In the genomic region with DNA sequence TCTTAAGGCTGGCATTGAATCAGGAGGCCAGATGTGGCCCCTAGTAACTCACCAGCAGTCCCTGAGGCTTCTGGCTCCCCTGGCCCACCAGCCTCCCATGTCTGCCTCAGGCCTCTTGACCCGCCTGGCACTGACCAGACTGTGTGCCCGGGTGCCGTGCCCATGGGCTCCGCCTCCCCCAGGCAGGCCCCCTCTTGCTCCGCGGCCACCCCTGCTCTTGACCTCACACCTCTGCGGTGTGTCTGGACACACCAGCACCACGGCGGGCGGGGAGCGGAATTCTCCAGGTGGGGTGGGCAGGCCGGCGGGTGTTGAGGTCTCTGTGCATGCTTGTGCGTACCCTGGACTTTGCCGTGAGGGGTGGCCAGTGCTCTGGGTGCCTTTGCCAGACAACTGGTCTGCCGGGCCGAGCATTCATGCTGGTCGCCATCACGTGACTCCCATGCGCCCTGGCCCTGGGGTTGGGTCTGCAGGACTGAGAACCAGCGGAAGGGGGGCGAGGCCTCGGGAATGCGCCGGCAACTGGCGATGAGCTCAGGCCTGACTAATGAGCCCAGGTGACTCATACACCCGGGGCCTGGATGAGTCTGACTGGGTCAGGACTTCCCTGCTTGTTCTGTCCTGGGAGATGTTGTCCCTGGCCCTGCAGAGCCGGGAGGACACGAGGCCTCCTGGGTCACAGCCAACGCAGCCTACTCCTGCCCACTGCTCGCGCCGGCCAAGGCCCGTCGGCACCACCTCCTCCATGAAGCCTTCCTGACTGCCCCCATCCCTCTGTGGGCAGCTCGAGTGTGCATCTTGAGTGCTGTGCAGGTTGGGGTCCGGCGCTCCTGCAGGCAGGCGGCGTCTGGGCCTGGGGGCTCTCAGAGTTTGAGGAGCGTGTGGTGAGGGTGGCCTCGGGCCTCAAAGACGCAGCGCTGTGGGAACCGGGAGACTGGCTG, we compare ENCODE assay signal across 8 cellular contexts. TPM values are rescaled to one million over a fixed set of nuclear protein-coding genes. Genes with fewer than 3 reads are reported as not detected.
DNase-seq lines count a peak whose midpoint lies in the region; ATAC-seq and TF ChIP-seq lines count a peak whose summit lies in the region.

No MANE protein-coding gene starts in this region.

- H3K4me2 ChIP-seq in SK-N-SH (0 out of 2 replicates have a peak overlapping the region, but pooled peaks have one; percentile 52), trophoblast cell (ENCODE audit: low read length) (peak overlapping the region; percentile 46)

- peak overlapping the region; percentile 88 for H2BK5ac ChIP-seq in trophoblast cell (ENCODE audit: low read depth, low read length, poor library complexity)

- H3K4ac ChIP-seq in trophoblast cell (ENCODE audit: low read depth, low read length): peak overlapping the region; percentile 90

- WGBS in SK-N-SH (ENCODE audit: low lambda C conversion rate): 13% methylated on average over 3 of the region's 45 CpGs
- WGBS in trophoblast cell (ENCODE audit: extremely low coverage, insufficient coverage, insufficient read length): no CpG with 5 or more reads among the region's 45 CpGs

- peak overlapping the region; percentile 94 for H3K18ac ChIP-seq in trophoblast cell (ENCODE audit: low read length)

- H3K79me2 ChIP-seq in SK-N-SH (ENCODE audit: insufficient read depth) (peaks cover 90% of the 10 kb centered on the region), trophoblast cell (ENCODE audit: control insufficient read depth, insufficient read depth, low read length, poor library complexity) (peaks cover 23% of the 10 kb centered on the region)

- POLR2A ChIA-PET in SK-N-SH (lab: Yijun Ruan, JAX): no interaction called here

- H3K4me3 ChIP-seq in SK-N-SH (ENCODE audit: low read depth in 2 of 2, low read length in 1 of 2) (no peak overlapping the region), trophoblast cell (ENCODE audit: low read depth, low read length) (peak overlapping the region; percentile 6)

- peak overlapping the region; percentile 49 for H4K12ac ChIP-seq in trophoblast cell (ENCODE audit: low read depth, low read length)

- DNase-seq in EL (peak; percentile 99), SK-N-SH (no peak), foreskin keratinocyte (peak; percentile 61 to 79), trophoblast cell (peak; percentile 51 to 61), GDM1 (lab: John Stamatoyannopoulos, UW) (no peak), middle frontal gyrus (ENCODE audit: extremely low spot score, low spot score) (no peak), pons (ENCODE audit: low spot score) (no peak)

- ATAC-seq in foreskin keratinocyte (peak; percentile 90), GM21576 (IDR thresholded peaks at IDR 0.05; ENCODE audit: unreplicated experiment) (no peak)

- H3K27ac ChIP-seq in SK-N-SH (ENCODE audit: low read depth in 2 of 2, low read length in 1 of 2) (peak overlapping the region in 1 of 2 experiments; percentile 64; a peak in 2 of 4 replicates), foreskin keratinocyte (no peak overlapping the region), trophoblast cell (ENCODE audit: low read depth, low read length) (peak overlapping the region; percentile 97)

- TF ChIP-seq CTCF in SK-N-SH (IDR thresholded peaks at IDR 0.05): no peak
- no peak for TF ChIP-seq CTCF in foreskin keratinocyte (conservative IDR thresholded peaks at IDR 0.05)

- no peaks in the 10 kb centered on the region for H3K9me2 ChIP-seq in SK-N-SH

- peak overlapping the region; percentile 90 for H2BK12ac ChIP-seq in trophoblast cell (ENCODE audit: low read length)

- peak overlapping the region; percentile 90 for H2AK5ac ChIP-seq in trophoblast cell (ENCODE audit: low read length)

- H4K20me1 ChIP-seq in SK-N-SH (ENCODE audit: insufficient read depth): peaks cover 87% of the 10 kb centered on the region

- no peak for TF ChIP-seq RAD21 in SK-N-SH (IDR thresholded peaks at IDR 0.05; ENCODE audit: low read length)

- H4K91ac ChIP-seq in trophoblast cell (ENCODE audit: low read depth, low read length): peak overlapping the region; percentile 95

- peak overlapping the region; percentile 93 for H2BK120ac ChIP-seq in trophoblast cell (ENCODE audit: insufficient read depth, low read length, poor library complexity)

- H3K23ac ChIP-seq in trophoblast cell (ENCODE audit: low read length): no peak overlapping the region

- peaks cover 45% of the 10 kb centered on the region for H3K79me1 ChIP-seq in trophoblast cell (ENCODE audit: low read length)

- H3K14ac ChIP-seq in trophoblast cell (ENCODE audit: low read length): peak overlapping the region; percentile 84

- H3K36me3 ChIP-seq in SK-N-SH (replicated peaks in 1 of 2; ENCODE audit: control insufficient read depth in 1 of 2, insufficient read depth in 2 of 2, low read length in 1 of 2) (no peaks in the 10 kb centered on the region), trophoblast cell (ENCODE audit: control insufficient read depth in 1 of 2, insufficient read depth in 2 of 2, low read length in 2 of 2) (peaks cover 5 to 7% of the 10 kb centered on the region in 2 experiments)

- H3K9ac ChIP-seq in SK-N-SH (0 out of 2 replicates have a peak overlapping the region, but pooled peaks have one; percentile 23), trophoblast cell (ENCODE audit: low read length) (peak overlapping the region; percentile 15)

- H3K9me3 ChIP-seq in SK-N-SH (no peaks in the 10 kb centered on the region), trophoblast cell (ENCODE audit: insufficient read depth, low read depth, low read length) (no peaks in the 10 kb centered on the region)

- no peaks in the 10 kb centered on the region for H3F3A ChIP-seq in SK-N-SH (replicated peaks; ENCODE audit: insufficient read depth)

- H3K4me1 ChIP-seq in SK-N-SH (ENCODE audit: control insufficient read depth in 1 of 2, insufficient read depth in 2 of 2, low read depth in 1 of 2, low read length in 1 of 2): peaks cover 15 to 22% of the 10 kb centered on the region in 2 experiments; a peak in 2 of 4 replicates
- H3K4me1 ChIP-seq in foreskin keratinocyte: peaks cover 11% of the 10 kb centered on the region
- peaks cover 47 to 53% of the 10 kb centered on the region in 2 experiments for H3K4me1 ChIP-seq in trophoblast cell (ENCODE audit: control insufficient read depth in 1 of 2, insufficient read depth in 2 of 2, low read length in 2 of 2)

- H2AFZ ChIP-seq in SK-N-SH (ENCODE audit: low read depth) (no peak overlapping the region), trophoblast cell (ENCODE audit: insufficient read depth, low read length, poor library complexity) (peak overlapping the region; percentile 23)

- H4K8ac ChIP-seq in trophoblast cell (ENCODE audit: low read depth, low read length): peak overlapping the region; percentile 78

- no peak; a peak in 1 of 4 replicates for TF ChIP-seq EP300 in SK-N-SH (IDR thresholded peaks at IDR 0.05; ENCODE audit: borderline replicate concordance in 1 of 2, low read depth in 1 of 2, low read length in 1 of 2)

- CTCF ChIA-PET in SK-N-SH (lab: Yijun Ruan, JAX): interaction anchor here (1.5 to 1.6 kb wide), 2 partner anchors 12 to 287 kb away, joined by 5 to 8 read pairs; no protein-coding TSS in a partner anchor

- H3K27me3 ChIP-seq in SK-N-SH (ENCODE audit: insufficient read depth) (no peaks in the 10 kb centered on the region), foreskin keratinocyte (no peaks in the 10 kb centered on the region), trophoblast cell (ENCODE audit: insufficient read depth, low read length) (no peaks in the 10 kb centered on the region)

TF ChIP-seq in SK-N-SH, 30 proteins besides CTCF, POLR2A, EP300 and RAD21 (continues in another document):
- TF ChIP-seq TEAD4 (IDR thresholded peaks at IDR 0.05; ENCODE audit: borderline replicate concordance, insufficient read depth) (0 out of 2 replicates have a peak, but pooled peaks have one; percentile 65), USF2 (IDR thresholded peaks at IDR 0.05; ENCODE audit: borderline replicate concordance, low read depth, low read length) (peak; percentile 30; the same call in 1 of the 2 replicates), FOSL2 (IDR thresholded peaks at IDR 0.05; ENCODE audit: borderline replicate concordance, low read depth) (peak; percentile 93), EZH2phosphoT487 (IDR thresholded peaks at IDR 0.05; ENCODE audit: borderline replicate concordance, low read depth) (no peak), POLR2AphosphoS5 (IDR thresholded peaks at IDR 0.05; ENCODE audit: low read depth, low read length) (0 out of 2 replicates have a peak, but pooled peaks have one; percentile 34), NFIC (IDR thresholded peaks at IDR 0.05; ENCODE audit: borderline replicate concordance) (peak; percentile 69)
- TF ChIP-seq, protein P1, sequence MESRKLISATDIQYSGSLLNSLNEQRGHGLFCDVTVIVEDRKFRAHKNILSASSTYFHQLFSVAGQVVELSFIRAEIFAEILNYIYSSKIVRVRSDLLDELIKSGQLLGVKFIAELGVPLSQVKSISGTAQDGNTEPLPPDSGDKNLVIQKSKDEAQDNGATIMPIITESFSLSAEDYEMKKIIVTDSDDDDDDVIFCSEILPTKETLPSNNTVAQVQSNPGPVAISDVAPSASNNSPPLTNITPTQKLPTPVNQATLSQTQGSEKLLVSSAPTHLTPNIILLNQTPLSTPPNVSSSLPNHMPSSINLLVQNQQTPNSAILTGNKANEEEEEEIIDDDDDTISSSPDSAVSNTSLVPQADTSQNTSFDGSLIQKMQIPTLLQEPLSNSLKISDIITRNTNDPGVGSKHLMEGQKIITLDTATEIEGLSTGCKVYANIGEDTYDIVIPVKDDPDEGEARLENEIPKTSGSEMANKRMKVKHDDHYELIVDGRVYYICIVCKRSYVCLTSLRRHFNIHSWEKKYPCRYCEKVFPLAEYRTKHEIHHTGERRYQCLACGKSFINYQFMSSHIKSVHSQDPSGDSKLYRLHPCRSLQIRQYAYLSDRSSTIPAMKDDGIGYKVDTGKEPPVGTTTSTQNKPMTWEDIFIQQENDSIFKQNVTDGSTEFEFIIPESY (IDR thresholded peaks at IDR 0.05; ENCODE audit: borderline replicate concordance, low read depth): no peak

RNA-seq across cellular contexts. Expression of gene COL18A1, which starts 22.6 kb away (rescaled TPM):
- 93.6 and 118 TPM in 2 replicates for polyA plus RNA-seq in SK-N-SH (2012; rRNA removed)
- 51.8 and 89.1 TPM in 2 replicates for polyA plus RNA-seq in SK-N-SH (2012; cell fraction: cytosol; rRNA removed)
- polyA plus RNA-seq in SK-N-SH (2012; cell fraction: nucleus; rRNA removed): 287 and 525 TPM in 2 replicates
- total RNA-seq in foreskin keratinocyte: 30.0 and 37.3 TPM in 2 replicates
- polyA plus RNA-seq in foreskin keratinocyte: 26.2 and 32.3 TPM in 2 replicates
- 174 and 188 TPM in 2 replicates for polyA plus RNA-seq in trophoblast cell (2013)

Comparison
In these comparisons a context has a peak if more than half of its experiments do, and no peak if none do; other contexts are left out.
1. DNase-seq: peak in EL (single experiment), foreskin keratinocyte (2 of 2) and trophoblast cell (2 of 2); none in SK-N-SH (single experiment), GDM1 (single experiment), middle frontal gyrus (single experiment) and pons (single experiment).